ENCODE assay signal across 22 cellular contexts in the genomic region with DNA sequence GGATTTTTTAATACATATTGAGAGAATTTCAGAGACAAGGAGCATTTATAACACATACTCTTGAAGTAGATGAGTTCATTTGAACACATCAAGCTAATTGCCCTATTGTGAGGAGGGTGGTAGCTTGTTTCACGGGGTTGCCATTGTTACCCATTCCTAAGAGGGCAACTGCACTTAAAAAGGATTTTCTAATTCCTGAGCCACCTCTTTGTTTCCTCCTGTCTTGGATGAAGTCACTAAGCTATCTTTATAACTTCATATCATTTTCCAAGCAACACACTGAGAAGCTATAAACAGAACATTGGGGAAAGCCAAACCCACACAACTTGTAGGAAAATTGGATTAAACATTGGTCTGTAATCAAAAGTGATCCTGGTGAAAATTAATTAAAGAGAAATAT.
"Had no signal": no experiment of that assay in that cellular context is flagged by ENCODE, and none has a peak within 500 bp of the region (broad histone marks: within the 10 kb centered on the region; RNA-seq: fewer than 3 reads in every experiment).

No MANE protein-coding gene starts in this region.

- H3K36me3 ChIP-seq: adrenal gland, breast epithelium, esophagus squamous epithelium, left lung, pancreas, upper lobe of left lung had no signal

- H3K9me3 ChIP-seq: adrenal gland, breast epithelium, esophagus squamous epithelium, left lung, pancreas, upper lobe of left lung had no signal

- H3K4me1 ChIP-seq: adrenal gland, breast epithelium, esophagus squamous epithelium, left lung, pancreas, upper lobe of left lung had no signal

- H3K4me3 ChIP-seq: adrenal gland, breast epithelium, esophagus squamous epithelium, left lung, pancreas, upper lobe of left lung had no signal

- H3K27me3 ChIP-seq: adrenal gland, breast epithelium, esophagus squamous epithelium, left lung, pancreas, upper lobe of left lung had no signal

- ATAC-seq: activated CD4-positive, alpha-beta T cell treated with anti-CD3 and anti-CD28 coated beads for 36 hours; activated T-cell treated with anti-CD3 and anti-CD28 coated beads, Interleukin-2, amount 50 U/mL, for 4 hours; left lung; pancreas; sciatic nerve; WTC11 had no signal

- DNase-seq: activated CD4-positive, alpha-beta T cell treated with anti-CD3 and anti-CD28 coated beads for 36 hours; activated CD4-positive, alpha-beta T cell treated with anti-CD3 and anti-CD28 coated beads, Interleukin-2, amount 50 U/mL, for 4 hours; activated CD8-positive, alpha-beta memory T cell treated with anti-CD3 and anti-CD28 coated beads for 24 hours; activated CD8-positive, alpha-beta memory T cell treated with anti-CD3 and anti-CD28 coated beads, Interleukin-2, amount 50 U/mL, for 4 hours; activated naive CD4-positive, alpha-beta T cell; activated T-cell treated with anti-CD3 and anti-CD28 coated beads, Interleukin-2, amount 50 U/mL, for 4 hours; adrenal gland; cerebellar nuclear complex; cortex of kidney; endodermal cell; esophagus squamous epithelium; immature natural killer cell; left lung; mammary epithelial cell; pancreas; stimulated activated CD4-positive, alpha-beta T cell treated with anti-CD3 and anti-CD28 coated beads, Interleukin-4, amount 100 ng/mL, for 24 hours; stimulated activated naive CD4-positive, alpha-beta T cell treated with Interleukin-2 at 50 U/mL for 16 hours; T1000; upper lobe of left lung had no signal

- H3K27ac ChIP-seq: adrenal gland, breast epithelium, esophagus squamous epithelium, left lung, pancreas, upper lobe of left lung had no signal
